In genomic region chr2:131148426-131148825, GRCh38 we compare ENCODE assay signal across 23 cellular contexts. TPM values are rescaled to one million over a fixed set of nuclear protein-coding genes. Genes with fewer than 3 reads are reported as not detected.
DNase-seq lines count a peak whose midpoint lies in the region; ATAC-seq and TF ChIP-seq lines count a peak whose summit lies in the region.
"Had no signal": no experiment of that assay in that cellular context is flagged by ENCODE, and none has a peak within 500 bp of the region (broad histone marks: within the 10 kb centered on the region; RNA-seq: fewer than 3 reads in every experiment).

No MANE protein-coding gene starts in this region.

- peak; percentile 9 for DNase-seq in DMS79 treated with DMSO at 0.1 percent for 48 hours (lab: John Stamatoyannopoulos, UW)
- DNase-seq in DMS79 (lab: John Stamatoyannopoulos, UW) = no peak
- peak; percentile 93 for DNase-seq in G401 (ENCODE audit: low spot score)
- DNase-seq in T-helper 17 cell = no peak
- peak; percentile 22 for DNase-seq in lung (ENCODE audit: low spot score)
- no peak for DNase-seq in activated CD8-positive, alpha-beta T cell treated with anti-CD3 and anti-CD28 coated beads for 36 hours
- DNase-seq in lower leg skin (ENCODE audit: low spot score in 2 of 2) = no peak
- no peak for DNase-seq in neuronal stem cell (ENCODE audit: low spot score)
- DNase-seq: activated CD4-positive, alpha-beta T cell treated with anti-CD3 and anti-CD28 coated beads, Interleukin-2, amount 10 ng/mL, durations not matched to agents 24 days and 14 days; activated naive CD8-positive, alpha-beta T cell treated with anti-CD3 and anti-CD28 coated beads for 36 hours; body of pancreas; GOT3; mammary epithelial cell; NCI-H1092; NCI-H510A; PC-3 had no signal

- no peak overlapping the region for H2BK5ac ChIP-seq in neuronal stem cell (ENCODE audit: low read length)

- no peak for ATAC-seq in T-helper 17 cell
- no peak for ATAC-seq in lung (ENCODE audit: insufficient read depth, low FRiP score)
- no peak for ATAC-seq in activated CD8-positive, alpha-beta T cell treated with anti-CD3 and anti-CD28 coated beads for 36 hours
- ATAC-seq: body of pancreas; gastroesophageal sphincter; natural killer cell treated with Interleukin-12 subunit alpha and Interleukin-12 subunit beta and Interleukin-15 and Interleukin-18, amount 100 ng/mL, for 72 hours; PC-3; stimulated activated effector memory CD8-positive, alpha-beta T cell treated with anti-CD3 and anti-CD28 coated beads, Interleukin-12 subunit alpha, Interleukin-12 subunit beta, amount 100 ng/mL, for 72 hours had no signal

- no peak overlapping the region for H3K4me2 ChIP-seq in neuronal stem cell (ENCODE audit: insufficient read depth, low read length, poor library complexity, severe bottlenecking)

- POLR2A ChIA-PET in activated CD8-positive, alpha-beta T cell treated with anti-CD3 and anti-CD28 coated beads for 36 hours (lab: Charles Lee) = no interaction called here

- H4K91ac ChIP-seq in neuronal stem cell (ENCODE audit: low read depth, low read length, poor library complexity) = no peak overlapping the region

- no peak overlapping the region for H2BK15ac ChIP-seq in neuronal stem cell (ENCODE audit: low read length)

- H3K14ac ChIP-seq in neuronal stem cell (ENCODE audit: low read length) = no peak overlapping the region

- H2AK5ac ChIP-seq in neuronal stem cell (ENCODE audit: low read depth, low read length) = no peak overlapping the region

- H3K27ac Mint-ChIP-seq in T-helper 17 cell = peak overlapping the region; percentile 27
- H3K27ac Mint-ChIP-seq in activated CD8-positive, alpha-beta T cell treated with anti-CD3 and anti-CD28 coated beads for 36 hours = no peak overlapping the region
- H3K27ac Mint-ChIP-seq: activated CD4-positive, alpha-beta T cell treated with anti-CD3 and anti-CD28 coated beads, Interleukin-2, amount 10 ng/mL, durations not matched to agents 24 days and 14 days; activated naive CD8-positive, alpha-beta T cell treated with anti-CD3 and anti-CD28 coated beads for 36 hours; dendritic cell treated with granulocyte-macrophage colony-stimulating factor and Interleukin-4, amounts not matched to agents 40 ng/mL and 50 ng/mL, for 4 days; stimulated activated effector memory CD8-positive, alpha-beta T cell treated with anti-CD3 and anti-CD28 coated beads, Interleukin-12 subunit alpha, Interleukin-12 subunit beta, amount 100 ng/mL, for 72 hours had no signal

- no peak for TF ChIP-seq POLR2A in lower leg skin (IDR thresholded peaks at IDR 0.05)

- no peak overlapping the region for H3K23ac ChIP-seq in neuronal stem cell (ENCODE audit: low read depth, low read length, poor library complexity)

- no peaks in the 10 kb centered on the region for H3K9me3 ChIP-seq in T-helper 17 cell (ENCODE audit: control insufficient read depth, low read length, poor library complexity, severe bottlenecking)
- H3K9me3 ChIP-seq in lung (ENCODE audit: control insufficient read depth in 2 of 2, insufficient read depth in 1 of 2, low read length in 1 of 2) = no peaks in the 10 kb centered on the region
- H3K9me3 ChIP-seq in neuronal stem cell (replicated peaks in 1 of 2; ENCODE audit: control insufficient read depth in 2 of 2, insufficient read depth in 1 of 2, low read depth in 1 of 2, low read length in 2 of 2) = no peaks in the 10 kb centered on the region
- H3K9me3 ChIP-seq: body of pancreas, gastroesophageal sphincter, tibial nerve had no signal

- in situ Hi-C loops in G401 (cut with HindIII; ENCODE audit: low sequenced_read_pairs) = no loop called here

- CTCF ChIA-PET in activated CD8-positive, alpha-beta T cell treated with anti-CD3 and anti-CD28 coated beads for 36 hours (lab: Charles Lee) = no interaction called here

- H3K36me3 Mint-ChIP-seq in T-helper 17 cell (ENCODE audit: low read depth) = no peaks in the 10 kb centered on the region
- peaks cover 22% of the 10 kb centered on the region for H3K36me3 Mint-ChIP-seq in activated CD8-positive, alpha-beta T cell treated with anti-CD3 and anti-CD28 coated beads for 36 hours (ENCODE audit: low read depth)
- H3K36me3 Mint-ChIP-seq: natural killer cell treated with Interleukin-12 subunit alpha and Interleukin-12 subunit beta and Interleukin-15 and Interleukin-18, amount 100 ng/mL, for 72 hours had no signal

- H3K79me1 ChIP-seq in neuronal stem cell (ENCODE audit: low read depth, low read length) = peaks cover 2% of the 10 kb centered on the region

- intact Hi-C loops in activated CD8-positive, alpha-beta T cell treated with anti-CD3 and anti-CD28 coated beads for 36 hours (cut with micrococcal nuclease) = no loop called here
- intact Hi-C loops in lower leg skin (cut with DNase I; ENCODE audit: low total_unique reads) = no loop called here

- H2BK12ac ChIP-seq in neuronal stem cell (ENCODE audit: low read length) = no peak overlapping the region

- WGBS in lung, 2 donors = 84 to 87% methylated on average over 3 of the region's 3 CpGs
- 70 to 72% methylated on average over 3 of the region's 3 CpGs for WGBS in lower leg skin, 2 donors
- WGBS in neuronal stem cell (ENCODE audit: extremely low coverage in 2 of 2, insufficient read length in 2 of 2, insufficient replicate concordance in 1 of 2), 2 donors = no CpG with 5 or more reads among the region's 3 CpGs

- no peak overlapping the region for H2BK120ac ChIP-seq in neuronal stem cell (ENCODE audit: low read depth, low read length)

- no peaks in the 10 kb centered on the region for H3K9me3 Mint-ChIP-seq in activated CD8-positive, alpha-beta T cell treated with anti-CD3 and anti-CD28 coated beads for 36 hours
- H3K9me3 Mint-ChIP-seq: activated CD4-positive, alpha-beta T cell treated with anti-CD3 and anti-CD28 coated beads, Interleukin-2, amount 10 ng/mL, durations not matched to agents 24 days and 14 days; activated naive CD8-positive, alpha-beta T cell treated with anti-CD3 and anti-CD28 coated beads for 36 hours; dendritic cell treated with granulocyte-macrophage colony-stimulating factor and Interleukin-4, amounts not matched to agents 40 ng/mL and 50 ng/mL, for 4 days; natural killer cell treated with Interleukin-12 subunit alpha and Interleukin-12 subunit beta and Interleukin-15 and Interleukin-18, amount 100 ng/mL, for 72 hours; stimulated activated effector memory CD8-positive, alpha-beta T cell treated with anti-CD3 and anti-CD28 coated beads, Interleukin-12 subunit alpha, Interleukin-12 subunit beta, amount 100 ng/mL, for 72 hours had no signal

- no peak overlapping the region for H3K18ac ChIP-seq in neuronal stem cell (ENCODE audit: low read length)

- H3K4me3 Mint-ChIP-seq in T-helper 17 cell = no peak overlapping the region
- H3K4me3 Mint-ChIP-seq in activated CD8-positive, alpha-beta T cell treated with anti-CD3 and anti-CD28 coated beads for 36 hours = no peak overlapping the region
- H3K4me3 Mint-ChIP-seq: activated CD4-positive, alpha-beta T cell treated with anti-CD3 and anti-CD28 coated beads, Interleukin-2, amount 10 ng/mL, durations not matched to agents 24 days and 14 days; activated naive CD8-positive, alpha-beta T cell treated with anti-CD3 and anti-CD28 coated beads for 36 hours; dendritic cell treated with granulocyte-macrophage colony-stimulating factor and Interleukin-4, amounts not matched to agents 40 ng/mL and 50 ng/mL, for 4 days; natural killer cell treated with Interleukin-12 subunit alpha and Interleukin-12 subunit beta and Interleukin-15 and Interleukin-18, amount 100 ng/mL, for 72 hours; stimulated activated effector memory CD8-positive, alpha-beta T cell treated with anti-CD3 and anti-CD28 coated beads, Interleukin-12 subunit alpha, Interleukin-12 subunit beta, amount 100 ng/mL, for 72 hours had no signal

- no peak overlapping the region for H2AFZ ChIP-seq in neuronal stem cell (ENCODE audit: low read length)

- H3K4ac ChIP-seq in neuronal stem cell (ENCODE audit: low read length) = no peak overlapping the region

- H3K4me3 ChIP-seq in lung = no peak overlapping the region
- H3K4me3 ChIP-seq in lower leg skin (ENCODE audit: low read depth, poor library complexity, severe bottlenecking) = no peak overlapping the region
- H3K4me3 ChIP-seq in neuronal stem cell (ENCODE audit: low read length in 2 of 2) = no peak overlapping the region
- H3K4me3 ChIP-seq: body of pancreas, gastroesophageal sphincter, SK-N-MC, tibial nerve had no signal

- TF ChIP-seq CTCF in lung (IDR thresholded peaks at IDR 0.05; ENCODE audit: control extremely low read depth, extremely low read depth) = no peak
- TF ChIP-seq CTCF in activated CD8-positive, alpha-beta T cell treated with anti-CD3 and anti-CD28 coated beads for 36 hours (IDR thresholded peaks at IDR 0.05) = no peak
- TF ChIP-seq CTCF in lower leg skin (IDR thresholded peaks at IDR 0.05) = no peak

- H3K4me1 Mint-ChIP-seq in T-helper 17 cell = peaks cover 7% of the 10 kb centered on the region
- no peaks in the 10 kb centered on the region for H3K4me1 Mint-ChIP-seq in activated CD8-positive, alpha-beta T cell treated with anti-CD3 and anti-CD28 coated beads for 36 hours (ENCODE audit: low read depth)
- H3K4me1 Mint-ChIP-seq: activated CD4-positive, alpha-beta T cell treated with anti-CD3 and anti-CD28 coated beads, Interleukin-2, amount 10 ng/mL, durations not matched to agents 24 days and 14 days; activated naive CD8-positive, alpha-beta T cell treated with anti-CD3 and anti-CD28 coated beads for 36 hours; stimulated activated effector memory CD8-positive, alpha-beta T cell treated with anti-CD3 and anti-CD28 coated beads, Interleukin-12 subunit alpha, Interleukin-12 subunit beta, amount 100 ng/mL, for 72 hours had no signal

- H3K4me1 ChIP-seq in lung (ENCODE audit: control insufficient read depth in 2 of 2, insufficient read depth in 2 of 2, low read length in 2 of 2) (peaks cover 0 to 1% of the 10 kb centered on the region in 2 donors), neuronal stem cell (ENCODE audit: control insufficient read depth in 2 of 2, insufficient read depth in 1 of 2, low read depth in 1 of 2, low read length in 2 of 2) (no peaks in the 10 kb centered on the region)
- H3K4me1 ChIP-seq: body of pancreas, gastroesophageal sphincter, tibial nerve had no signal

- no peak overlapping the region for H4K8ac ChIP-seq in neuronal stem cell (ENCODE audit: low read depth, low read length)

- H3K36me3 ChIP-seq in lung (ENCODE audit: control insufficient read depth in 2 of 2, insufficient read depth in 2 of 2, low read length in 2 of 2) (peaks cover 9 to 26% of the 10 kb centered on the region in 2 donors), neuronal stem cell (replicated peaks in 1 of 2; ENCODE audit: control insufficient read depth in 2 of 2, insufficient read depth in 2 of 2, low read length in 2 of 2) (peaks cover 23 to 67% of the 10 kb centered on the region in 2 donors)

- no peaks in the 10 kb centered on the region for H3K27me3 Mint-ChIP-seq in T-helper 17 cell
- no peaks in the 10 kb centered on the region for H3K27me3 Mint-ChIP-seq in activated CD8-positive, alpha-beta T cell treated with anti-CD3 and anti-CD28 coated beads for 36 hours
- H3K27me3 Mint-ChIP-seq: activated CD4-positive, alpha-beta T cell treated with anti-CD3 and anti-CD28 coated beads, Interleukin-2, amount 10 ng/mL, durations not matched to agents 24 days and 14 days; activated naive CD8-positive, alpha-beta T cell treated with anti-CD3 and anti-CD28 coated beads for 36 hours; dendritic cell treated with granulocyte-macrophage colony-stimulating factor and Interleukin-4, amounts not matched to agents 40 ng/mL and 50 ng/mL, for 4 days; natural killer cell treated with Interleukin-12 subunit alpha and Interleukin-12 subunit beta and Interleukin-15 and Interleukin-18, amount 100 ng/mL, for 72 hours had no signal

- H3K27ac ChIP-seq in lung (ENCODE audit: low read depth in 1 of 2, low read length in 1 of 2) (no peak overlapping the region), neuronal stem cell (replicated peaks; ENCODE audit: low read length) (no peak overlapping the region)
- H3K27ac ChIP-seq: 22Rv1, body of pancreas, gastroesophageal sphincter, SK-N-MC, tibial nerve had no signal

- H3K9ac ChIP-seq in neuronal stem cell (ENCODE audit: low read depth, low read length, poor library complexity) = no peak overlapping the region

- H3K27me3 ChIP-seq in lung (ENCODE audit: control insufficient read depth, insufficient read depth) (no peaks in the 10 kb centered on the region), neuronal stem cell (ENCODE audit: control insufficient read depth in 3 of 3, insufficient read depth in 3 of 3, low read depth in 1 of 3, low read length in 3 of 3) (no peaks in the 10 kb centered on the region)
- H3K27me3 ChIP-seq: body of pancreas, gastroesophageal sphincter, tibial nerve had no signal

RNA-seq across cellular contexts. Expression of gene PLEKHB2, which starts 43.3 kb away (rescaled TPM):
- total RNA-seq in G401 (2014; rRNA removed; shearing (Covaris generic)) = 84.1 and 96.6 TPM in 2 replicates
- total RNA-seq in T-helper 17 cell (10 to 100 TPM; 68.1 to 72.6 TPM), lung (10 to 100 TPM; 66.0 to 93.6 TPM), lower leg skin (10 to 100 TPM; 39.8 to 58.3 (median 45.6) TPM)
- polyA plus RNA-seq in lung = 10 to 100 TPM; 23.4 to 84.7 TPM
- total RNA-seq in activated CD8-positive, alpha-beta T cell treated with anti-CD3 and anti-CD28 coated beads for 36 hours = 10 to 100 TPM; 47.3 to 49.4 TPM
- polyA plus RNA-seq in neuronal stem cell (2013, experiment 1 of 2) = 30.4 TPM
- 31.1 TPM for polyA plus RNA-seq in neuronal stem cell (2013, experiment 2 of 2)

RNA-seq across cellular contexts. Expression of gene FAM168B, which starts 55.2 kb away (rescaled TPM):
- total RNA-seq in G401 (2014; rRNA removed; shearing (Covaris generic)) = 83.2 and 92.2 TPM in 2 replicates
- 10 to 100 TPM; 56.1 to 71.2 TPM for total RNA-seq in T-helper 17 cell
- total RNA-seq in lung = 10 to 100 TPM; 36.4 to 79.7 TPM
- polyA plus RNA-seq in lung = 10 to 100 TPM; 20.4 to 43.8 TPM
- total RNA-seq in activated CD8-positive, alpha-beta T cell treated with anti-CD3 and anti-CD28 coated beads for 36 hours = 10 to 100 TPM; 62.8 to 66.6 TPM
- 100 to 1,000 TPM in 1 of 4 donors, 10 to 100 TPM in 3; 56.4 to 108 (median 86.9) TPM for total RNA-seq in lower leg skin
- 73.9 TPM for polyA plus RNA-seq in neuronal stem cell (2013, experiment 1 of 2)
- 72.7 TPM for polyA plus RNA-seq in neuronal stem cell (2013, experiment 2 of 2)

Comparison
In these comparisons a context has a peak if more than half of its experiments do, and no peak if none do; other contexts are left out.
1. DNase-seq: peak in DMS79 treated with DMSO at 0.1 percent for 48 hours (single experiment), G401 (single experiment) and lung (single experiment); none in DMS79 (single experiment), T-helper 17 cell (0 of 3), activated CD8-positive, alpha-beta T cell treated with anti-CD3 and anti-CD28 coated beads for 36 hours (single experiment), lower leg skin (0 of 2) and neuronal stem cell (single experiment).